ENCODE assay signal across 1 cellular context in genomic region chr7:34657632-34658268, GRCh38.
TF ChIP-seq lines count a peak whose summit lies in the region.

TSS of gene NPSR1 (plus strand) at chr7:34658218. CDS start at chr7:34658413, 195 bp downstream.

TF ChIP-seq in H1, 55 proteins besides CTCF, POLR2A, EP300 and RAD21:
- TF ChIP-seq TAF7 (optimal IDR thresholded peaks at IDR 0.05; ENCODE audit: borderline replicate concordance, low read depth, low read length) = no peak
- no peak for TF ChIP-seq TEAD4 (IDR thresholded peaks at IDR 0.05; ENCODE audit: low read depth, low read length)
- no peak for TF ChIP-seq YY1 (IDR thresholded peaks at IDR 0.05; ENCODE audit: low read depth, low read length)
- no peak for TF ChIP-seq JUN (IDR thresholded peaks at IDR 0.05; ENCODE audit: low read depth, low read length)
- no peak for TF ChIP-seq GTF2F1 (IDR thresholded peaks at IDR 0.05; ENCODE audit: borderline replicate concordance, low read depth, low read length)
- TF ChIP-seq RXRA (IDR thresholded peaks at IDR 0.05; ENCODE audit: insufficient read depth, low read depth, low read length) = no peak
- TF ChIP-seq HDAC6 (IDR thresholded peaks at IDR 0.05; ENCODE audit: low read depth, low read length) = no peak
- no peak for TF ChIP-seq SRF (IDR thresholded peaks at IDR 0.05; ENCODE audit: low read depth, low read length)
- TF ChIP-seq CBX8 (IDR thresholded peaks at IDR 0.05; ENCODE audit: borderline replicate concordance, low read depth, low read length) = no peak
- TF ChIP-seq ATF2 (IDR thresholded peaks at IDR 0.05; ENCODE audit: low read length) = no peak
- no peak for TF ChIP-seq MAX (IDR thresholded peaks at IDR 0.05)
